ENCODE assay signal across 13 cellular contexts in genomic region chr2:8628179-8628869, GRCh38. TPM values are rescaled to one million over a fixed set of nuclear protein-coding genes. Genes with fewer than 3 reads are reported as not detected.
DNase-seq lines count a peak whose midpoint lies in the region; ATAC-seq and TF ChIP-seq lines count a peak whose summit lies in the region.
"Had no signal": no experiment of that assay in that cellular context is flagged by ENCODE, and none has a peak within 500 bp of the region (broad histone marks: within the 10 kb centered on the region; RNA-seq: fewer than 3 reads in every experiment).

No MANE protein-coding gene starts in this region.

- no peak overlapping the region; the same call in 1 of the 2 replicates for H3K4me3 ChIP-seq in BLaER1
- H3K4me3 ChIP-seq in PC-3 (ENCODE audit: low read length): no peak overlapping the region
- no peak overlapping the region for H3K4me3 ChIP-seq in stomach
- no peak overlapping the region for H3K4me3 ChIP-seq in sigmoid colon
- no peak overlapping the region for H3K4me3 ChIP-seq in Karpas-422 (ENCODE audit: low read length)
- H3K4me3 ChIP-seq: tibial nerve had no signal

- peak; percentile 3 for ATAC-seq in GM19324 (IDR thresholded peaks at IDR 0.05; ENCODE audit: low FRiP score, unreplicated experiment)
- ATAC-seq in PC-3: no peak

- H3K79me2 ChIP-seq in PC-3 (ENCODE audit: low read length): no peaks in the 10 kb centered on the region
- no peaks in the 10 kb centered on the region for H3K79me2 ChIP-seq in Karpas-422 (ENCODE audit: low read length)

- TF ChIP-seq CTCF in PC-3 (conservative IDR thresholded peaks at IDR 0.05; ENCODE audit: low read depth, low read length): 0 out of 2 replicates have a peak, but pooled peaks have one; percentile 13
- TF ChIP-seq CTCF in stomach (IDR thresholded peaks at IDR 0.05): no peak
- TF ChIP-seq CTCF in sigmoid colon (IDR thresholded peaks at IDR 0.05): no peak

- H3K9me3 ChIP-seq in BLaER1 (no peaks in the 10 kb centered on the region), PC-3 (ENCODE audit: low read length) (no peaks in the 10 kb centered on the region), stomach (no peaks in the 10 kb centered on the region), sigmoid colon (no peaks in the 10 kb centered on the region), Karpas-422 (ENCODE audit: low read length) (no peaks in the 10 kb centered on the region)
- H3K9me3 ChIP-seq: BE2C, tibial nerve had no signal

- H3K27ac ChIP-seq in BLaER1: peak overlapping the region; percentile 48; the same call in 1 of the 2 replicates
- no peak overlapping the region for H3K27ac ChIP-seq in PC-3 (ENCODE audit: low read length)
- no peak overlapping the region for H3K27ac ChIP-seq in stomach
- no peak overlapping the region for H3K27ac ChIP-seq in sigmoid colon
- H3K27ac ChIP-seq in Karpas-422 (ENCODE audit: low read length): no peak overlapping the region
- H3K27ac ChIP-seq: tibial nerve had no signal

- H3K27me3 ChIP-seq in BLaER1: no peaks in the 10 kb centered on the region
- H3K27me3 ChIP-seq in PC-3 (ENCODE audit: low read length): no peaks in the 10 kb centered on the region
- H3K27me3 ChIP-seq in stomach: no peaks in the 10 kb centered on the region
- no peaks in the 10 kb centered on the region for H3K27me3 ChIP-seq in sigmoid colon
- no peaks in the 10 kb centered on the region for H3K27me3 ChIP-seq in Karpas-422 (ENCODE audit: low read length)
- H3K27me3 ChIP-seq: BE2C, tibial nerve had no signal

- peak; percentile 39 for DNase-seq in PC-3
- peak; percentile 60 for DNase-seq in mesenteric fat pad (ENCODE audit: low spot score)
- DNase-seq in stomach: no peak
- no peak for DNase-seq in T-helper 2 cell treated with Interferon-gamma antibody and Interleukin-4, amounts not matched to agents 5 μg/mL and 100 μg/mL, for 36 hours (ENCODE audit: low spot score)
- no peak for DNase-seq in sigmoid colon
- no peak for DNase-seq in Karpas-422
- DNase-seq: BE2C, mammary epithelial cell, NCI-H1417 treated with DMSO at 0.1 percent for 48 hours, T-helper 2 cell had no signal

- H3K9me2 ChIP-seq in PC-3 (replicated peaks; ENCODE audit: low read length): no peaks in the 10 kb centered on the region
- H3K9me2 ChIP-seq in Karpas-422 (replicated peaks; ENCODE audit: insufficient read depth, low read length): no peaks in the 10 kb centered on the region

- H3K27me3 Mint-ChIP-seq in T-helper 2 cell treated with Interferon-gamma antibody and Interleukin-4, amounts not matched to agents 5 μg/mL and 100 μg/mL, for 36 hours (ENCODE audit: low read depth): no peaks in the 10 kb centered on the region

- peaks cover 2% of the 10 kb centered on the region for H3K4me1 Mint-ChIP-seq in T-helper 2 cell treated with Interferon-gamma antibody and Interleukin-4, amounts not matched to agents 5 μg/mL and 100 μg/mL, for 36 hours (ENCODE audit: low read depth)

- no peaks in the 10 kb centered on the region for H3K36me3 ChIP-seq in BLaER1
- H3K36me3 ChIP-seq in PC-3 (ENCODE audit: low read depth, low read length): no peaks in the 10 kb centered on the region
- H3K36me3 ChIP-seq in stomach: no peaks in the 10 kb centered on the region
- no peaks in the 10 kb centered on the region for H3K36me3 ChIP-seq in sigmoid colon
- no peaks in the 10 kb centered on the region for H3K36me3 ChIP-seq in Karpas-422 (ENCODE audit: insufficient read depth, low read length)
- H3K36me3 ChIP-seq: BE2C, tibial nerve had no signal

- intact Hi-C loops in PC-3 (cut with micrococcal nuclease) (loop anchor here (5.0 kb wide), 1 partner anchor 49 kb away; no protein-coding TSS in a partner anchor), stomach (cut with DNase I; ENCODE audit: low total_unique reads) (no loop called here), sigmoid colon (cut with DNase I) (no loop called here)

- BruUV-seq in PC-3 (replicated peaks; lab: Mats Ljungman, UMichigan): no TSS peak

- H3K4me3 Mint-ChIP-seq in T-helper 2 cell treated with Interferon-gamma antibody and Interleukin-4, amounts not matched to agents 5 μg/mL and 100 μg/mL, for 36 hours: no peak overlapping the region

- H3K4me2 ChIP-seq in BLaER1 (peak overlapping the region; percentile 79), PC-3 (ENCODE audit: low read length) (no peak overlapping the region), Karpas-422 (ENCODE audit: low read depth, low read length, poor library complexity, severe bottlenecking) (no peak overlapping the region)

- CTCF ChIA-PET in PC-3 (lab: Charles Lee): no interaction called here

- no peak overlapping the region for H3K27ac Mint-ChIP-seq in T-helper 2 cell treated with Interferon-gamma antibody and Interleukin-4, amounts not matched to agents 5 μg/mL and 100 μg/mL, for 36 hours

- H3K4me1 ChIP-seq in BLaER1 (peaks cover 62% of the 10 kb centered on the region), PC-3 (ENCODE audit: insufficient read depth, low read length) (peaks cover 35% of the 10 kb centered on the region), stomach (peaks cover 0 to 23% (median 6%) of the 10 kb centered on the region in 4 donors), sigmoid colon (no peaks in the 10 kb centered on the region), Karpas-422 (ENCODE audit: low read length) (peaks cover 18% of the 10 kb centered on the region)
- H3K4me1 ChIP-seq: tibial nerve had no signal

- WGBS in stomach, 5 donors: 66 to 78% (median 70%) methylated on average over 17 to 18 of the region's 18 CpGs
- WGBS in sigmoid colon, 2 donors: 37 to 63% methylated on average over 18 of the region's 18 CpGs

- H2AFZ ChIP-seq in PC-3 (ENCODE audit: low read length): no peak overlapping the region
- no peak overlapping the region for H2AFZ ChIP-seq in Karpas-422 (ENCODE audit: low read length)

- H3K9ac ChIP-seq in BLaER1 (no peak overlapping the region), PC-3 (ENCODE audit: low read length) (no peak overlapping the region), Karpas-422 (ENCODE audit: low read length) (no peak overlapping the region)

- no peaks in the 10 kb centered on the region for H3F3A ChIP-seq in PC-3 (ENCODE audit: low read length, unreplicated experiment)

- POLR2A ChIA-PET in PC-3 (lab: Charles Lee; ENCODE audit: unreplicated experiment): no interaction called here

- TF ChIP-seq POLR2A in stomach (IDR thresholded peaks at IDR 0.05): no peak
- TF ChIP-seq POLR2A in sigmoid colon (IDR thresholded peaks at IDR 0.05): no peak

- H3K9me3 Mint-ChIP-seq in T-helper 2 cell treated with Interferon-gamma antibody and Interleukin-4, amounts not matched to agents 5 μg/mL and 100 μg/mL, for 36 hours: no peaks in the 10 kb centered on the region

- no peaks in the 10 kb centered on the region for H4K20me1 ChIP-seq in BLaER1
- no peaks in the 10 kb centered on the region for H4K20me1 ChIP-seq in PC-3 (ENCODE audit: low read length)
- no peaks in the 10 kb centered on the region for H4K20me1 ChIP-seq in Karpas-422 (ENCODE audit: insufficient read depth, low read depth, low read length)

- no peak for TF ChIP-seq EP300 in stomach (IDR thresholded peaks at IDR 0.05)
- TF ChIP-seq EP300 in sigmoid colon (IDR thresholded peaks at IDR 0.05): no peak

- H3K36me3 Mint-ChIP-seq in T-helper 2 cell treated with Interferon-gamma antibody and Interleukin-4, amounts not matched to agents 5 μg/mL and 100 μg/mL, for 36 hours (ENCODE audit: low read depth): no peaks in the 10 kb centered on the region

RNA-seq across cellular contexts. Expression of gene ID2, which starts 53.5 kb away (rescaled TPM):
- total RNA-seq in PC-3 (2014; rRNA removed): 92.1 and 93.3 TPM in 2 replicates
- 169 TPM for total RNA-seq in mesenteric fat pad
- 100 to 1,000 TPM in 4 of 5 donors, 10 to 100 TPM in 1; 89.8 to 255 (median 176) TPM for total RNA-seq in stomach
- 10 to 100 TPM; 40.6 to 67.2 (median 57.6) TPM for polyA plus RNA-seq in stomach
- total RNA-seq in sigmoid colon: 100 to 1,000 TPM; 376 to 615 (median 527) TPM
- 100 to 1,000 TPM; 154 to 306 (median 224) TPM for polyA plus RNA-seq in sigmoid colon
- 33.9 and 57.6 TPM in 2 replicates for total RNA-seq in Karpas-422 (2014; rRNA removed; shearing (Covaris generic); ENCODE audit: low replicate concordance)

Comparison
In these comparisons a context has a peak if more than half of its experiments do, and no peak if none do; other contexts are left out.
1. DNase-seq: peak in PC-3 (single experiment) and mesenteric fat pad (single experiment); none in stomach (single experiment), T-helper 2 cell treated with Interferon-gamma antibody and Interleukin-4, amounts not matched to agents 5 μg/mL and 100 μg/mL, for 36 hours (single experiment), sigmoid colon (single experiment) and Karpas-422 (single experiment).